11 cellular contexts compared by ENCODE assay signal in the genomic region with DNA sequence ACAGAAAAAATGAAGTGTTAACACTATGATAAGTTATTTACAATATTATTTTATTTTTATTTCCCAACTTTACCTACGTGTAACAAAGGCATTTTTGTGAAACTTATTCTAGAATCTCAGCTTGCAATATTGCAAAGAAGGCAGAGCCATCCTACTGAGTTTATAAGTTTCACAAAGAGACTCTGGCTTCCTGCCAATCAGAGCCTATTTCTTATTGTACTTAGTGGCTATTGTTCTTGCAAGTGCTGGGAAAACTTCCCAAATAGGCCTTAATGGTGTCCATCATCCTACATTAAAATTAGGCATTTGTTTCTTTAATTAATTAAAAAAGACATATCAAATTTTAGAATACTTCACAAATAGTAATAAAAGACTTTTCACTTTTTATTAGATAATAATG.
"Had no signal": no experiment of that assay in that cellular context is flagged by ENCODE, and none has a peak within 500 bp of the region (broad histone marks: within the 10 kb centered on the region; RNA-seq: fewer than 3 reads in every experiment).

No MANE protein-coding gene starts in this region.

- H3K4me1 Mint-ChIP-seq: activated B cell treated with CpG ODN at 0.5 μM for 24 hours; activated CD4-positive, alpha-beta T cell treated with anti-CD3 and anti-CD28 coated beads, Interleukin-2, amount 10 ng/mL, durations not matched to agents 7 days and 5 days; naive thymus-derived CD4-positive, alpha-beta T cell; T-helper 17 cell had no signal

- H3K27ac Mint-ChIP-seq: activated B cell treated with CpG ODN at 0.5 μM for 24 hours; activated CD4-positive, alpha-beta T cell treated with anti-CD3 and anti-CD28 coated beads, Interleukin-2, amount 10 ng/mL, durations not matched to agents 7 days and 5 days; naive thymus-derived CD4-positive, alpha-beta T cell; T-helper 17 cell had no signal

- H3K27me3 Mint-ChIP-seq: activated B cell treated with CpG ODN at 0.5 μM for 24 hours; activated CD4-positive, alpha-beta T cell treated with anti-CD3 and anti-CD28 coated beads, Interleukin-2, amount 10 ng/mL, durations not matched to agents 7 days and 5 days; naive thymus-derived CD4-positive, alpha-beta T cell; T-helper 17 cell had no signal

- H3K36me3 ChIP-seq: cardiac muscle cell, lower lobe of right lung had no signal

- H3K9me3 Mint-ChIP-seq: activated B cell treated with CpG ODN at 0.5 μM for 24 hours; activated CD4-positive, alpha-beta T cell treated with anti-CD3 and anti-CD28 coated beads, Interleukin-2, amount 10 ng/mL, durations not matched to agents 7 days and 5 days had no signal

- H3K4me3 ChIP-seq: cardiac muscle cell, lower lobe of right lung had no signal

- H3K4me3 Mint-ChIP-seq: activated B cell treated with CpG ODN at 0.5 μM for 24 hours; activated CD4-positive, alpha-beta T cell treated with anti-CD3 and anti-CD28 coated beads, Interleukin-2, amount 10 ng/mL, durations not matched to agents 7 days and 5 days; naive thymus-derived CD4-positive, alpha-beta T cell; T-helper 17 cell had no signal

- H3K9me3 ChIP-seq: lower lobe of right lung had no signal

- H3K27me3 ChIP-seq: cardiac muscle cell had no signal

- H3K27ac ChIP-seq: cardiac muscle cell, lower lobe of right lung had no signal

- H3K36me3 Mint-ChIP-seq: naive thymus-derived CD4-positive, alpha-beta T cell had no signal

- DNase-seq: activated B cell treated with CpG ODN at 0.5 μM for 24 hours; activated CD4-positive, alpha-beta T cell treated with anti-CD3 and anti-CD28 coated beads, Interleukin-2, amount 10 ng/mL, durations not matched to agents 7 days and 5 days; activated naive CD4-positive, alpha-beta T cell treated with anti-CD3 and anti-CD28 coated beads, Interleukin-2, amount 50 U/mL, for 16 hours; amygdala; hypothalamus; lower lobe of right lung; naive thymus-derived CD4-positive, alpha-beta T cell; right cardiac atrium; small intestine; T-helper 17 cell had no signal

- H3K4me1 ChIP-seq: lower lobe of right lung had no signal
